ENCODE assay signal across 34 cellular contexts in genomic region chr3:194181612-194182011, GRCh38.
"Had no signal": no experiment of that assay in that cellular context is flagged by ENCODE, and none has a peak within 500 bp of the region (broad histone marks: within the 10 kb centered on the region; RNA-seq: fewer than 3 reads in every experiment).

No MANE protein-coding gene starts in this region.

- H3K4me2 ChIP-seq: KMS-11 had no signal

- H3K27ac ChIP-seq: KMS-11 had no signal

- H3K9me3 ChIP-seq: MG63 had no signal

- H3K27me3 ChIP-seq: MG63 had no signal

- H3K36me3 ChIP-seq: MG63 had no signal

- H3K4me3 ChIP-seq: MG63 had no signal

- DNase-seq: Karpas-422, Kasumi-1, KG1, MG63, MM.1S, MV-4-11, NCI-H1048, NCI-H1092, NCI-H1092 treated with DMSO at 0.1 percent for 48 hours, NCI-H1105, NCI-H1105 treated with DMSO at 0.1 percent for 48 hours, NCI-H1417, NCI-H1417 treated with DMSO at 0.1 percent for 48 hours, NCI-H1436, NCI-H1436 treated with DMSO at 0.1 percent for 48 hours, NCI-H146, NCI-H1694, NCI-H1694 treated with DMSO at 0.1 percent for 48 hours, NCI-H187, NCI-H187 treated with DMSO at 0.1 percent for 48 hours, NCI-H1930, NCI-H2029, NCI-H2029 treated with DMSO at 0.1 percent for 48 hours, NCI-H2081, NCI-H2081 treated with DMSO at 0.1 percent for 48 hours, NCI-H2107, NCI-H2171, NCI-H2171 treated with DMSO at 0.1 percent for 48 hours, NCI-H2227 treated with DMSO at 0.1 percent for 48 hours, NCI-H226, NCI-H345, NCI-H446, NCI-H446 treated with DMSO at 0.1 percent for 48 hours had no signal

- H3K9ac ChIP-seq: KMS-11 had no signal
